Comparison of ENCODE assay signal across 8 cellular contexts in genomic region chr13:74575729-74576125, GRCh38.
DNase-seq lines count a peak whose midpoint lies in the region; ATAC-seq and TF ChIP-seq lines count a peak whose summit lies in the region.

No MANE protein-coding gene starts in this region.

- peaks cover 16% of the 10 kb centered on the region for H3K27me3 ChIP-seq in foreskin keratinocyte

- H3K27ac Mint-ChIP-seq in natural killer cell treated with Interleukin-12 subunit alpha and Interleukin-12 subunit beta and Interleukin-15 and Interleukin-18, amount 100 ng/mL, for 72 hours, result no peak overlapping the region
- no peak overlapping the region for H3K27ac Mint-ChIP-seq in stimulated activated naive CD8-positive, alpha-beta T cell treated with anti-CD3 and anti-CD28 coated beads, Interleukin-15, Interleukin-2, amounts not matched to agents 100 ng/mL and 50 ng/mL, for 24 hours

- H3K27ac ChIP-seq in foreskin keratinocyte, result no peak overlapping the region

- H3K4me1 Mint-ChIP-seq in natural killer cell treated with Interleukin-12 subunit alpha and Interleukin-12 subunit beta and Interleukin-15 and Interleukin-18, amount 100 ng/mL, for 72 hours (ENCODE audit: low read depth in 2 of 2), result peaks cover 9 to 10% of the 10 kb centered on the region in 2 donors
- peaks cover 7% of the 10 kb centered on the region for H3K4me1 Mint-ChIP-seq in stimulated activated naive CD8-positive, alpha-beta T cell treated with anti-CD3 and anti-CD28 coated beads, Interleukin-15, Interleukin-2, amounts not matched to agents 100 ng/mL and 50 ng/mL, for 24 hours (ENCODE audit: low read depth)

- H3K4me1 ChIP-seq in foreskin keratinocyte, result peaks cover 11% of the 10 kb centered on the region

- DNase-seq in OCI-M1 (lab: John Stamatoyannopoulos, UW), result peak; percentile 93
- peak; percentile 46 for DNase-seq in activated naive CD4-positive, alpha-beta T cell treated with Interleukin-2 at 50 U/mL for 16 hours
- DNase-seq in foreskin keratinocyte, result no peak
- peak; percentile 62 for DNase-seq in natural killer cell treated with Interleukin-12 subunit alpha and Interleukin-12 subunit beta and Interleukin-15 and Interleukin-18, amount 100 ng/mL, for 72 hours (ENCODE audit: low spot score)

- no peak for TF ChIP-seq CTCF in foreskin keratinocyte (conservative IDR thresholded peaks at IDR 0.05)

- ATAC-seq in GM21381 (IDR thresholded peaks at IDR 0.05; ENCODE audit: unreplicated experiment) (peak; percentile 71), foreskin keratinocyte (peak; percentile 83), HG03439 (IDR thresholded peaks at IDR 0.05; ENCODE audit: unreplicated experiment) (no peak), GM19324 (IDR thresholded peaks at IDR 0.05; ENCODE audit: low FRiP score, unreplicated experiment) (no peak)
- peak; percentile 84 to 86 for ATAC-seq in natural killer cell treated with Interleukin-12 subunit alpha and Interleukin-12 subunit beta and Interleukin-15 and Interleukin-18, amount 100 ng/mL, for 72 hours

- peak overlapping the region; percentile 58 for H3K4me3 Mint-ChIP-seq in natural killer cell treated with Interleukin-12 subunit alpha and Interleukin-12 subunit beta and Interleukin-15 and Interleukin-18, amount 100 ng/mL, for 72 hours
- H3K4me3 Mint-ChIP-seq in stimulated activated naive CD8-positive, alpha-beta T cell treated with anti-CD3 and anti-CD28 coated beads, Interleukin-15, Interleukin-2, amounts not matched to agents 100 ng/mL and 50 ng/mL, for 24 hours, result peak overlapping the region; percentile 75

- peaks cover 45 to 73% of the 10 kb centered on the region in 2 donors for H3K27me3 Mint-ChIP-seq in natural killer cell treated with Interleukin-12 subunit alpha and Interleukin-12 subunit beta and Interleukin-15 and Interleukin-18, amount 100 ng/mL, for 72 hours
- H3K27me3 Mint-ChIP-seq in stimulated activated naive CD8-positive, alpha-beta T cell treated with anti-CD3 and anti-CD28 coated beads, Interleukin-15, Interleukin-2, amounts not matched to agents 100 ng/mL and 50 ng/mL, for 24 hours, result peaks cover 59% of the 10 kb centered on the region

- H3K9me3 Mint-ChIP-seq in natural killer cell treated with Interleukin-12 subunit alpha and Interleukin-12 subunit beta and Interleukin-15 and Interleukin-18, amount 100 ng/mL, for 72 hours, result no peaks in the 10 kb centered on the region
- H3K9me3 Mint-ChIP-seq in stimulated activated naive CD8-positive, alpha-beta T cell treated with anti-CD3 and anti-CD28 coated beads, Interleukin-15, Interleukin-2, amounts not matched to agents 100 ng/mL and 50 ng/mL, for 24 hours, result no peaks in the 10 kb centered on the region

- no peaks in the 10 kb centered on the region for H3K36me3 Mint-ChIP-seq in natural killer cell treated with Interleukin-12 subunit alpha and Interleukin-12 subunit beta and Interleukin-15 and Interleukin-18, amount 100 ng/mL, for 72 hours
- H3K36me3 Mint-ChIP-seq in stimulated activated naive CD8-positive, alpha-beta T cell treated with anti-CD3 and anti-CD28 coated beads, Interleukin-15, Interleukin-2, amounts not matched to agents 100 ng/mL and 50 ng/mL, for 24 hours (ENCODE audit: low read depth), result no peaks in the 10 kb centered on the region

Comparison
In these comparisons a context has a peak if more than half of its experiments do, and no peak if none do; other contexts are left out.
1. ATAC-seq: peak in GM21381 (single experiment), foreskin keratinocyte (single experiment) and natural killer cell treated with Interleukin-12 subunit alpha and Interleukin-12 subunit beta and Interleukin-15 and Interleukin-18, amount 100 ng/mL, for 72 hours (2 of 2); none in HG03439 (single experiment) and GM19324 (single experiment).
2. DNase-seq: peak in OCI-M1 (single experiment), activated naive CD4-positive, alpha-beta T cell treated with Interleukin-2 at 50 U/mL for 16 hours (single experiment) and natural killer cell treated with Interleukin-12 subunit alpha and Interleukin-12 subunit beta and Interleukin-15 and Interleukin-18, amount 100 ng/mL, for 72 hours (single experiment); none in foreskin keratinocyte (0 of 2).